Comparison of ENCODE assay signal across 19 cellular contexts in the genomic region with DNA sequence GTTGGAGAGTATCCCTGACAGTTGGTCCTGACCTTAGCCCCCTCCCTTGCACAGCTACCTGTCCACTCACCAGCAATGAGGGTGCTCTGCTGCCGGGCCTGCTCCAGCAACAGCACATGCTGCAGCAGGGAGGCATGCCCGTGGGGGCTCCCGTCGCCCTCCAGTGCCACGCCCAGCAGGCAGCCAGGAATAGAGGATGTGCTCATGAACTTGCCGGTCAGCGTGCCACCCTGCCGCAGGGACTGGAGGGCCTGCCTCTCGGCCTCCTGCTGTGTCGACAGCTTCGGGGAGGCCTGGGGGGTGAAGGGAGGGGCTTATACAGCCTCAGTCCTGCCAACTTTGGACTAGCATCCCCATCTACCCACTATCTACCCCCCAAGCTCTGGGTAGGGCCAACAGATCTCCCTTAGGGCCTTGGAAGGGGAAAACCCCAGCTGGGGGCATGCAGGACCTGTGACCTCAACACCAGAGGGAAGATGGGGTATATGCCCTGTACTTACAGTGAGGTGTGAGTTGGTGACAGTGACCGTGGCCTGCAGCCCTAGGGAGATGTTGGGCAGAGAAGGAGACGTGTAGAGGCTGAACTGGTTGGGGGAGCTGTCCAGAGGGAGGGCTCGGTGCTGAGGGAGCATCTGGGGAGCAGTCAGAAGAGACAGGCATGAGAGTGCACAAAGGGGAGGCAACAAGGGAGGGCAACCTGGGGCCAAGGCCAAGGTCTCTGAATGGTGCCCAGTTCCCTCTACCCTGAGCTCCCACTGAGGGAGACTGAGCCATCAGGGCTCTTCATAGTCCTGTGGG.
"Had no signal": no experiment of that assay in that cellular context is flagged by ENCODE, and none has a peak within 500 bp of the region (broad histone marks: within the 10 kb centered on the region; RNA-seq: fewer than 3 reads in every experiment).

No MANE protein-coding gene starts in this region.

- H3K9me3 Mint-ChIP-seq: activated CD8-positive, alpha-beta T cell treated with anti-CD3 and anti-CD28 coated beads for 36 hours; activated T-cell treated with anti-CD3 and anti-CD28 coated beads, Interleukin-2, amount 50 U/mL, for 4 hours; brain; dendritic cell treated with granulocyte-macrophage colony-stimulating factor and Interleukin-4, amounts not matched to agents 40 ng/mL and 50 ng/mL, for 4 days; effector memory CD8-positive, alpha-beta T cell; nephron; stimulated activated naive CD8-positive, alpha-beta T cell treated with anti-CD3 and anti-CD28 coated beads, Interleukin-15, amount 100 ng/mL, for 72 hours; WTC11 had no signal

- H3K27me3 Mint-ChIP-seq: activated CD8-positive, alpha-beta T cell treated with anti-CD3 and anti-CD28 coated beads for 36 hours; brain; dendritic cell treated with granulocyte-macrophage colony-stimulating factor and Interleukin-4, amounts not matched to agents 40 ng/mL and 50 ng/mL, for 4 days; effector memory CD8-positive, alpha-beta T cell; stimulated activated naive CD8-positive, alpha-beta T cell treated with anti-CD3 and anti-CD28 coated beads, Interleukin-15, amount 100 ng/mL, for 72 hours had no signal

- H3K27ac Mint-ChIP-seq: activated CD8-positive, alpha-beta T cell treated with anti-CD3 and anti-CD28 coated beads for 36 hours; dendritic cell treated with granulocyte-macrophage colony-stimulating factor and Interleukin-4, amounts not matched to agents 40 ng/mL and 50 ng/mL, for 4 days had no signal

- H3K9me3 ChIP-seq: heart left ventricle, ovary, sigmoid colon, spleen, upper lobe of left lung had no signal

- H3K27ac ChIP-seq: heart left ventricle, ovary, sigmoid colon, spleen, upper lobe of left lung had no signal

- H3K36me3 ChIP-seq: ovary had no signal

- FAIRE-seq: frontal cortex had no signal

- H3K4me3 Mint-ChIP-seq: activated CD8-positive, alpha-beta T cell treated with anti-CD3 and anti-CD28 coated beads for 36 hours; activated T-cell treated with anti-CD3 and anti-CD28 coated beads, Interleukin-2, amount 50 U/mL, for 4 hours; brain; dendritic cell treated with granulocyte-macrophage colony-stimulating factor and Interleukin-4, amounts not matched to agents 40 ng/mL and 50 ng/mL, for 4 days; effector memory CD8-positive, alpha-beta T cell; nephron; stimulated activated naive CD8-positive, alpha-beta T cell treated with anti-CD3 and anti-CD28 coated beads, Interleukin-15, amount 100 ng/mL, for 72 hours; WTC11 had no signal

- H3K27me3 ChIP-seq: heart left ventricle, ovary, sigmoid colon, spleen, upper lobe of left lung had no signal

- DNase-seq: activated CD4-positive, alpha-beta T cell treated with anti-CD3 and anti-CD28 coated beads for 4 hours; activated CD8-positive, alpha-beta T cell treated with anti-CD3 and anti-CD28 coated beads for 36 hours; activated effector memory CD4-positive, alpha-beta T cell treated with Interleukin-2 at 50 U/mL for 16 hours; activated naive CD4-positive, alpha-beta T cell treated with anti-CD3 and anti-CD28 coated beads, Interleukin-2, amount 50 U/mL, for 16 hours; activated T-cell treated with anti-CD3 and anti-CD28 coated beads, Interleukin-2, amount 50 U/mL, for 4 hours; amygdala; effector memory CD8-positive, alpha-beta T cell; heart left ventricle; ovary; sigmoid colon; spleen; stimulated activated naive CD8-positive, alpha-beta T cell treated with anti-CD3 and anti-CD28 coated beads, Interleukin-15, amount 100 ng/mL, for 72 hours; T-helper 2 cell had no signal

- H3K4me3 ChIP-seq: heart left ventricle, ovary, sigmoid colon, spleen, upper lobe of left lung had no signal
